6 cellular contexts compared by ENCODE assay signal in genomic region chr19:46766569-46767317, GRCh38. TPM values are rescaled to one million over a fixed set of nuclear protein-coding genes. Genes with fewer than 3 reads are reported as not detected.
DNase-seq lines count a peak whose midpoint lies in the region; TF ChIP-seq lines count a peak whose summit lies in the region.

No MANE protein-coding gene starts in this region.

- H3K4me2 ChIP-seq in smooth muscle cell, result no peak overlapping the region

- no peaks in the 10 kb centered on the region for H3F3A ChIP-seq in smooth muscle cell (ENCODE audit: low read depth)

- no peaks in the 10 kb centered on the region for H3K9me3 ChIP-seq in smooth muscle cell (replicated peaks; ENCODE audit: low read depth)

- no peaks in the 10 kb centered on the region for H3K4me1 ChIP-seq in smooth muscle cell (ENCODE audit: low read depth)

- no peaks in the 10 kb centered on the region for H3K79me2 ChIP-seq in smooth muscle cell (ENCODE audit: low read depth)

- no peaks in the 10 kb centered on the region for H3K36me3 ChIP-seq in smooth muscle cell (ENCODE audit: low read depth)

- 67% methylated on average over 18 of the region's 18 CpGs for WGBS in smooth muscle cell (ENCODE audit: low lambda C conversion rate)

- H3K27me3 ChIP-seq in smooth muscle cell (ENCODE audit: low read depth), result no peaks in the 10 kb centered on the region

- DNase-seq in SK-MEL-5 (ENCODE audit: low read depth, low spot score), result peak; percentile 66
- peak; percentile 66 for DNase-seq in dermis blood vessel endothelial cell
- DNase-seq in smooth muscle cell (lab: John Stamatoyannopoulos, UW; ENCODE audit: unreplicated experiment), result no peak
- DNase-seq in hepatic stellate cell (ENCODE audit: low spot score), result no peak
- DNase-seq in 8988T, result no peak

- no peak overlapping the region for H2AFZ ChIP-seq in smooth muscle cell (ENCODE audit: low read depth)

- peak; percentile 89 for TF ChIP-seq CTCF in GM12874 (IDR thresholded peaks at IDR 0.05; ENCODE audit: insufficient read depth, low read depth, low read length)
- TF ChIP-seq CTCF in smooth muscle cell (IDR thresholded peaks at IDR 0.05; ENCODE audit: borderline replicate concordance, insufficient read depth, poor library complexity, severe bottlenecking), result peak; percentile 65

- in situ Hi-C loops in SK-MEL-5 (cut with HindIII; ENCODE audit: low pct_unique_long_range_greater_than_20kb, low sequenced_read_pairs), result no loop called here

- no peak overlapping the region for H3K27ac ChIP-seq in smooth muscle cell (ENCODE audit: low read depth)

- no peak overlapping the region for H3K9ac ChIP-seq in smooth muscle cell (ENCODE audit: low read depth)

- H4K20me1 ChIP-seq in smooth muscle cell (ENCODE audit: low read depth), result no peaks in the 10 kb centered on the region

- no peak overlapping the region for H3K4me3 ChIP-seq in smooth muscle cell

RNA-seq across cellular contexts. Expression of gene STRN4, which starts 20.5 kb away (rescaled TPM):
- total RNA-seq in SK-MEL-5 (2014; rRNA removed; shearing (Covaris generic)), result 52.7 and 61.9 TPM in 2 replicates
- polyA plus RNA-seq in SK-MEL-5 (2015; cell fraction: cytosol; rRNA removed), result 107 and 144 TPM in 2 replicates
- 158 and 177 TPM in 2 replicates for polyA plus RNA-seq in SK-MEL-5 (2015; cell fraction: nucleus; rRNA removed)
- total RNA-seq in dermis blood vessel endothelial cell (90.9 and 135 TPM in 2 replicates), smooth muscle cell (47.1 and 55.7 TPM in 2 replicates)
- 69.1 and 72.1 TPM in 2 replicates for polyA plus RNA-seq in smooth muscle cell

RNA-seq across cellular contexts. Expression of gene FKRP, which starts 20.9 kb away (rescaled TPM):
- 10.3 and 11.3 TPM in 2 replicates for total RNA-seq in SK-MEL-5 (2014; rRNA removed; shearing (Covaris generic))
- 25.0 and 25.4 TPM in 2 replicates for polyA plus RNA-seq in SK-MEL-5 (2015; cell fraction: cytosol; rRNA removed)
- polyA plus RNA-seq in SK-MEL-5 (2015; cell fraction: nucleus; rRNA removed), result 63.1 and 65.4 TPM in 2 replicates
- total RNA-seq in dermis blood vessel endothelial cell (16.7 and 21.5 TPM in 2 replicates), smooth muscle cell (13.8 and 35.2 TPM in 2 replicates)
- 18.9 and 27.2 TPM in 2 replicates for polyA plus RNA-seq in smooth muscle cell

RNA-seq across cellular contexts. Expression of gene SLC1A5, which starts 21.7 kb away (rescaled TPM):
- 90.2 and 105 TPM in 2 replicates for total RNA-seq in SK-MEL-5 (2014; rRNA removed; shearing (Covaris generic))
- polyA plus RNA-seq in SK-MEL-5 (2015; cell fraction: cytosol; rRNA removed), result 221 and 258 TPM in 2 replicates
- 61.7 and 70.8 TPM in 2 replicates for polyA plus RNA-seq in SK-MEL-5 (2015; cell fraction: nucleus; rRNA removed)
- 66.9 and 76.2 TPM in 2 replicates for total RNA-seq in dermis blood vessel endothelial cell
- total RNA-seq in smooth muscle cell, result 101 TPM in 2 replicates
- polyA plus RNA-seq in smooth muscle cell, result 224 and 231 TPM in 2 replicates

RNA-seq across cellular contexts. Expression of gene PRKD2, which starts 49.8 kb away (rescaled TPM):
- total RNA-seq in SK-MEL-5 (2014; rRNA removed; shearing (Covaris generic)), result 3.2 and 4.6 TPM in 2 replicates
- 11.4 and 12.2 TPM in 2 replicates for polyA plus RNA-seq in SK-MEL-5 (2015; cell fraction: cytosol; rRNA removed)
- polyA plus RNA-seq in SK-MEL-5 (2015; cell fraction: nucleus; rRNA removed), result 22.6 and 25.8 TPM in 2 replicates
- total RNA-seq in dermis blood vessel endothelial cell, result 84.2 and 135 TPM in 2 replicates
- 8.6 and 24.2 TPM in 2 replicates for total RNA-seq in smooth muscle cell
- polyA plus RNA-seq in smooth muscle cell, result 34.6 and 45.9 TPM in 2 replicates

Comparison
In these comparisons a context has a peak if more than half of its experiments do, and no peak if none do; other contexts are left out.
1. DNase-seq: peak in SK-MEL-5 (single experiment) and dermis blood vessel endothelial cell (single experiment); none in smooth muscle cell (single experiment), hepatic stellate cell (single experiment) and 8988T (single experiment).